In genomic region chr17:46184696-46185095, GRCh38 we compare ENCODE assay signal across 1 cellular context.
TF ChIP-seq lines count a peak whose summit lies in the region.

No MANE protein-coding gene starts in this region.

TF ChIP-seq in SK-N-SH, 30 proteins besides CTCF, POLR2A, EP300 and RAD21 (continued from another document):
- TF ChIP-seq YY1 (IDR thresholded peaks at IDR 0.05; ENCODE audit: low read depth) (no peak), USF1 (IDR thresholded peaks at IDR 0.05; ENCODE audit: borderline replicate concordance, low read depth) (no peak), FOSL2 (IDR thresholded peaks at IDR 0.05; ENCODE audit: borderline replicate concordance, low read depth) (no peak), CHD2 (IDR thresholded peaks at IDR 0.05; ENCODE audit: low read length, partially characterized antibody) (no peak), MXI1 (IDR thresholded peaks at IDR 0.05; ENCODE audit: low read depth, low read length) (no peak), SIN3A (IDR thresholded peaks at IDR 0.05; ENCODE audit: borderline replicate concordance, low read depth, low read length) (no peak)
